In genomic region chr11:14578551-14578956, GRCh38 we compare ENCODE assay signal across 1 cellular context.
TF ChIP-seq lines count a peak whose summit lies in the region.

No MANE protein-coding gene starts in this region.

TF ChIP-seq in SK-N-SH, 30 proteins besides CTCF, POLR2A, EP300 and RAD21 (continued from another document):
- no peak for TF ChIP-seq USF1 (IDR thresholded peaks at IDR 0.05; ENCODE audit: borderline replicate concordance, low read depth)
- TF ChIP-seq CHD2 (IDR thresholded peaks at IDR 0.05; ENCODE audit: low read length, partially characterized antibody), result no peak
- TF ChIP-seq, protein P1, sequence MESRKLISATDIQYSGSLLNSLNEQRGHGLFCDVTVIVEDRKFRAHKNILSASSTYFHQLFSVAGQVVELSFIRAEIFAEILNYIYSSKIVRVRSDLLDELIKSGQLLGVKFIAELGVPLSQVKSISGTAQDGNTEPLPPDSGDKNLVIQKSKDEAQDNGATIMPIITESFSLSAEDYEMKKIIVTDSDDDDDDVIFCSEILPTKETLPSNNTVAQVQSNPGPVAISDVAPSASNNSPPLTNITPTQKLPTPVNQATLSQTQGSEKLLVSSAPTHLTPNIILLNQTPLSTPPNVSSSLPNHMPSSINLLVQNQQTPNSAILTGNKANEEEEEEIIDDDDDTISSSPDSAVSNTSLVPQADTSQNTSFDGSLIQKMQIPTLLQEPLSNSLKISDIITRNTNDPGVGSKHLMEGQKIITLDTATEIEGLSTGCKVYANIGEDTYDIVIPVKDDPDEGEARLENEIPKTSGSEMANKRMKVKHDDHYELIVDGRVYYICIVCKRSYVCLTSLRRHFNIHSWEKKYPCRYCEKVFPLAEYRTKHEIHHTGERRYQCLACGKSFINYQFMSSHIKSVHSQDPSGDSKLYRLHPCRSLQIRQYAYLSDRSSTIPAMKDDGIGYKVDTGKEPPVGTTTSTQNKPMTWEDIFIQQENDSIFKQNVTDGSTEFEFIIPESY (IDR thresholded peaks at IDR 0.05; ENCODE audit: borderline replicate concordance, low read depth), result no peak
- no peak for TF ChIP-seq POLR2AphosphoS5 (IDR thresholded peaks at IDR 0.05; ENCODE audit: low read depth, low read length)
- TF ChIP-seq, protein P2, sequence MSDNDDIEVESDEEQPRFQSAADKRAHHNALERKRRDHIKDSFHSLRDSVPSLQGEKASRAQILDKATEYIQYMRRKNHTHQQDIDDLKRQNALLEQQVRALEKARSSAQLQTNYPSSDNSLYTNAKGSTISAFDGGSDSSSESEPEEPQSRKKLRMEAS (IDR thresholded peaks at IDR 0.05; ENCODE audit: low read depth), result no peak
- no peak for TF ChIP-seq YY1 (IDR thresholded peaks at IDR 0.05; ENCODE audit: low read depth)
- TF ChIP-seq USF2 (IDR thresholded peaks at IDR 0.05; ENCODE audit: borderline replicate concordance, low read depth, low read length), result no peak
- no peak for TF ChIP-seq MEF2A (IDR thresholded peaks at IDR 0.05; ENCODE audit: borderline replicate concordance, low read depth)
- no peak for TF ChIP-seq EZH2phosphoT487 (IDR thresholded peaks at IDR 0.05; ENCODE audit: borderline replicate concordance, low read depth)
- no peak for TF ChIP-seq RFX5 (IDR thresholded peaks at IDR 0.05; ENCODE audit: low read length)
- TF ChIP-seq GABPA (IDR thresholded peaks at IDR 0.05; ENCODE audit: low read depth), result no peak
- no peak for TF ChIP-seq FOXJ3 (CRISPR knock-in tag; IDR thresholded peaks at IDR 0.05)
- TF ChIP-seq NFIC (IDR thresholded peaks at IDR 0.05; ENCODE audit: borderline replicate concordance), result no peak
